In genomic region chr1:204178487-204179281, GRCh38 we compare ENCODE assay signal across 15 cellular contexts. TPM values are rescaled to one million over a fixed set of nuclear protein-coding genes. Genes with fewer than 3 reads are reported as not detected.
"Had no signal": no experiment of that assay in that cellular context is flagged by ENCODE, and none has a peak within 500 bp of the region (broad histone marks: within the 10 kb centered on the region; RNA-seq: fewer than 3 reads in every experiment).

No MANE protein-coding gene starts in this region.

- H3K4me1 ChIP-seq: left lung, tibial nerve had no signal

- ATAC-seq: left lung had no signal

- H3K36me3 ChIP-seq: left lung, tibial nerve had no signal

- H3K9me3 ChIP-seq: left lung, tibial nerve had no signal

- DNase-seq: activated CD8-positive, alpha-beta memory T cell treated with anti-CD3 and anti-CD28 coated beads for 24 hours; cerebellar nuclear complex; cortex of kidney; erythroblast; foreskin melanocyte; glutamatergic neuron; hippocampal formation; left lung; nephron progenitor cell; occipital lobe; stimulated activated CD4-positive, alpha-beta T cell treated with anti-CD3 and anti-CD28 coated beads, Interleukin-2, amount 100 ng/mL, for 24 hours had no signal

- H3K27ac ChIP-seq: left lung, tibial nerve had no signal

- H3K4me3 ChIP-seq: left lung, tibial nerve had no signal

RNA-seq across cellular contexts. Expression of gene REN, which starts 12.5 kb away (rescaled TPM):
- total RNA-seq: myocyte, occipital lobe, progenitor cell of endocrine pancreas, tibial nerve had no signal

RNA-seq across cellular contexts. Expression of gene KISS1, which starts 17.6 kb away (rescaled TPM):
- total RNA-seq: bronchial epithelial cell, occipital lobe, progenitor cell of endocrine pancreas, tibial nerve had no signal

RNA-seq across cellular contexts. Expression of gene GOLT1A, which starts 35.1 kb away (rescaled TPM):
- total RNA-seq: myocyte, occipital lobe, tibial nerve had no signal
